Comparison of ENCODE assay signal across 22 cellular contexts in the genomic region with DNA sequence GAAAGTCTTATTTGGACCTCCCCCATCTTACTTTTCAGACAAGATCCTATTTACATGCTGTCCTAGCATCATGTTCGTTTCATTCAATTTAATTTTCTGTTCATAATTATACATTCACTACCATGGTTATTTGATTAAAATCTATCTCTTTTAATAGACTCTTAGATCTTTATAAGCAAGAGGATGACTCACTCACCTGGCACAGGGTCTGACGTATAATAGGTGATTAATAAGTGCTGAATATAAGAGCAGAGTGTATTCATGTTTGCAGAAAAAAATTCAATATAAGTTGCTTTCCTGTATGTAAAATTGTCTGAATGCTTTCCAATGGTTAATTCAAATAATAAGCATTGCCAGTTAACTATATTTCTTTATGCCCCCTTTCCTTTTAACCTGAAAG.
"Had no signal": no experiment of that assay in that cellular context is flagged by ENCODE, and none has a peak within 500 bp of the region (broad histone marks: within the 10 kb centered on the region; RNA-seq: fewer than 3 reads in every experiment).

No MANE protein-coding gene starts in this region.

- H3K9me3 ChIP-seq: gastrocnemius medialis, mucosa of descending colon, psoas muscle, upper lobe of left lung had no signal

- H3K4me1 ChIP-seq: gastrocnemius medialis, psoas muscle, upper lobe of left lung had no signal

- H3K27me3 Mint-ChIP-seq: activated CD4-positive, alpha-beta memory T cell treated with anti-CD3 and anti-CD28 coated beads for 36 hours; activated naive CD8-positive, alpha-beta T cell treated with anti-CD3 and anti-CD28 coated beads, Interleukin-2, amount 10 ng/mL, durations not matched to agents 7 days and 5 days; dendritic cell treated with granulocyte-macrophage colony-stimulating factor and Interleukin-4, amounts not matched to agents 40 ng/mL and 50 ng/mL, for 4 days had no signal

- H3K27ac ChIP-seq: cardiac muscle cell, gastrocnemius medialis, psoas muscle, upper lobe of left lung had no signal

- DNase-seq: activated CD4-positive, alpha-beta memory T cell treated with anti-CD3 and anti-CD28 coated beads for 36 hours; activated CD4-positive, alpha-beta T cell treated with anti-CD3 and anti-CD28 coated beads for 48 hours; activated effector memory CD4-positive, alpha-beta T cell treated with Interleukin-2 at 50 U/mL for 16 hours; activated naive CD4-positive, alpha-beta T cell treated with anti-CD3 and anti-CD28 coated beads for 36 hours; activated naive CD8-positive, alpha-beta T cell treated with anti-CD3 and anti-CD28 coated beads, Interleukin-2, amount 10 ng/mL, durations not matched to agents 7 days and 5 days; activated T-cell treated with anti-CD3 and anti-CD28 coated beads, Interleukin-2, amount 50 U/mL, for 72 hours; amniotic stem cell; effector CD4-positive, alpha-beta T cell; gastrocnemius medialis; hippocampal formation; left colon; mesenchymal stem cell; mucosa of descending colon; naive B cell; psoas muscle; right cardiac atrium; stimulated activated CD4-positive, alpha-beta T cell treated with anti-CD3 and anti-CD28 coated beads, Interleukin-4, amount 100 ng/mL, for 4 hours; stimulated activated naive CD8-positive, alpha-beta T cell treated with anti-CD3 and anti-CD28 coated beads, Interleukin-15, Interleukin-2, amounts not matched to agents 100 U/mL and 50 U/mL, for 24 hours; upper lobe of left lung had no signal

- H3K27ac Mint-ChIP-seq: activated CD4-positive, alpha-beta memory T cell treated with anti-CD3 and anti-CD28 coated beads for 36 hours; activated naive CD4-positive, alpha-beta T cell treated with anti-CD3 and anti-CD28 coated beads for 36 hours; activated naive CD8-positive, alpha-beta T cell treated with anti-CD3 and anti-CD28 coated beads, Interleukin-2, amount 10 ng/mL, durations not matched to agents 7 days and 5 days; activated T-cell treated with anti-CD3 and anti-CD28 coated beads, Interleukin-2, amount 50 U/mL, for 72 hours; dendritic cell treated with granulocyte-macrophage colony-stimulating factor and Interleukin-4, amounts not matched to agents 40 ng/mL and 50 ng/mL, for 4 days had no signal

- H3K27me3 ChIP-seq: cardiac muscle cell, gastrocnemius medialis, upper lobe of left lung had no signal

- H3K36me3 Mint-ChIP-seq: activated CD4-positive, alpha-beta memory T cell treated with anti-CD3 and anti-CD28 coated beads for 36 hours; naive B cell had no signal

- H3K4me3 ChIP-seq: cardiac muscle cell, gastrocnemius medialis, mucosa of descending colon, psoas muscle, upper lobe of left lung had no signal

- H3K36me3 ChIP-seq: cardiac muscle cell, gastrocnemius medialis, upper lobe of left lung had no signal

- H3K4me3 Mint-ChIP-seq: activated CD4-positive, alpha-beta memory T cell treated with anti-CD3 and anti-CD28 coated beads for 36 hours; activated naive CD4-positive, alpha-beta T cell treated with anti-CD3 and anti-CD28 coated beads for 36 hours; activated naive CD8-positive, alpha-beta T cell treated with anti-CD3 and anti-CD28 coated beads, Interleukin-2, amount 10 ng/mL, durations not matched to agents 7 days and 5 days; activated T-cell treated with anti-CD3 and anti-CD28 coated beads, Interleukin-2, amount 50 U/mL, for 72 hours; dendritic cell treated with granulocyte-macrophage colony-stimulating factor and Interleukin-4, amounts not matched to agents 40 ng/mL and 50 ng/mL, for 4 days; naive B cell had no signal

- H3K9me3 Mint-ChIP-seq: activated T-cell treated with anti-CD3 and anti-CD28 coated beads, Interleukin-2, amount 50 U/mL, for 72 hours had no signal

- ATAC-seq: activated T-cell treated with anti-CD3 and anti-CD28 coated beads, Interleukin-2, amount 50 U/mL, for 72 hours; esophagus mucosa; gastrocnemius medialis; left colon; mucosa of descending colon; psoas muscle; right cardiac atrium; stimulated activated naive CD8-positive, alpha-beta T cell treated with anti-CD3 and anti-CD28 coated beads, Interleukin-15, Interleukin-2, amounts not matched to agents 100 U/mL and 50 U/mL, for 24 hours had no signal

- H3K4me1 Mint-ChIP-seq: activated naive CD8-positive, alpha-beta T cell treated with anti-CD3 and anti-CD28 coated beads, Interleukin-2, amount 10 ng/mL, durations not matched to agents 7 days and 5 days; naive B cell had no signal
